ENCODE assay signal across 1 cellular context in the genomic region with DNA sequence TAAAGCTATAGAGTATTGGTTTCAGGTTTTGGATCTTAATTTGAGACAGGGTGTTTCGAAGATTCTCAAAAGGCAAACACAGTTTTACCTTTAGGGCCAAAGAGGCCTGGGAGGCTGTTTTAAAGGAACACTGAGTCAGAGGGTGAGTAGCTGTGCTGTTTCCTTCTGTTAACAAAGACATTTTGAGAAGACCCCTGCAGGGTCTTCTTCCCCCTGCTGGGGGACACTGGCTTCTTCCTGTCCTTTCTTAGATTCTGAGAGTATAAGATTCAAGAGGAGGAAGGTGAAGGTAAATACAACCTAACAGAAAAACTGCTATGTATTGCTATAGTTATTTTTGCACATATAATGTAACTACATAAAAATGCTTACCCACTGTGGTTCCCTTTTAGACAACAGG.
TF ChIP-seq lines count a peak whose summit lies in the region.

No MANE protein-coding gene starts in this region.

TF ChIP-seq in GM23338, 12 proteins besides CTCF, POLR2A, EP300 and RAD21 (continued from another document):
- TF ChIP-seq, protein P1, sequence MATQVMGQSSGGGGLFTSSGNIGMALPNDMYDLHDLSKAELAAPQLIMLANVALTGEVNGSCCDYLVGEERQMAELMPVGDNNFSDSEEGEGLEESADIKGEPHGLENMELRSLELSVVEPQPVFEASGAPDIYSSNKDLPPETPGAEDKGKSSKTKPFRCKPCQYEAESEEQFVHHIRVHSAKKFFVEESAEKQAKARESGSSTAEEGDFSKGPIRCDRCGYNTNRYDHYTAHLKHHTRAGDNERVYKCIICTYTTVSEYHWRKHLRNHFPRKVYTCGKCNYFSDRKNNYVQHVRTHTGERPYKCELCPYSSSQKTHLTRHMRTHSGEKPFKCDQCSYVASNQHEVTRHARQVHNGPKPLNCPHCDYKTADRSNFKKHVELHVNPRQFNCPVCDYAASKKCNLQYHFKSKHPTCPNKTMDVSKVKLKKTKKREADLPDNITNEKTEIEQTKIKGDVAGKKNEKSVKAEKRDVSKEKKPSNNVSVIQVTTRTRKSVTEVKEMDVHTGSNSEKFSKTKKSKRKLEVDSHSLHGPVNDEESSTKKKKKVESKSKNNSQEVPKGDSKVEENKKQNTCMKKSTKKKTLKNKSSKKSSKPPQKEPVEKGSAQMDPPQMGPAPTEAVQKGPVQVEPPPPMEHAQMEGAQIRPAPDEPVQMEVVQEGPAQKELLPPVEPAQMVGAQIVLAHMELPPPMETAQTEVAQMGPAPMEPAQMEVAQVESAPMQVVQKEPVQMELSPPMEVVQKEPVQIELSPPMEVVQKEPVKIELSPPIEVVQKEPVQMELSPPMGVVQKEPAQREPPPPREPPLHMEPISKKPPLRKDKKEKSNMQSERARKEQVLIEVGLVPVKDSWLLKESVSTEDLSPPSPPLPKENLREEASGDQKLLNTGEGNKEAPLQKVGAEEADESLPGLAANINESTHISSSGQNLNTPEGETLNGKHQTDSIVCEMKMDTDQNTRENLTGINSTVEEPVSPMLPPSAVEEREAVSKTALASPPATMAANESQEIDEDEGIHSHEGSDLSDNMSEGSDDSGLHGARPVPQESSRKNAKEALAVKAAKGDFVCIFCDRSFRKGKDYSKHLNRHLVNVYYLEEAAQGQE (IDR thresholded peaks at IDR 0.05; ENCODE audit: unreplicated experiment): no peak
- no peak for TF ChIP-seq EZH2 (IDR thresholded peaks at IDR 0.05; ENCODE audit: low read depth, unreplicated experiment)
